Comparison of ENCODE assay signal across 8 cellular contexts in genomic region chr5:132272341-132273210, GRCh38. TPM values are rescaled to one million over a fixed set of nuclear protein-coding genes. Genes with fewer than 3 reads are reported as not detected.
A peak's percentile ranks its signal among the peaks of the same experiment; 100 is the strongest.
DNase-seq lines count a peak whose midpoint lies in the region; ATAC-seq and TF ChIP-seq lines count a peak whose summit lies in the region.

No MANE protein-coding gene starts in this region.

- H3K9ac ChIP-seq in HCT116 (ENCODE audit: low read length): peak overlapping the region; percentile 16; the same call in 1 of the 2 replicates

- H3K36me3 ChIP-seq in HCT116 (ENCODE audit: control insufficient read depth in 1 of 2, insufficient read depth in 2 of 2, low read length in 2 of 2): no peaks in the 10 kb centered on the region
- H3K36me3 ChIP-seq in aorta (ENCODE audit: control insufficient read depth in 1 of 2, insufficient read depth in 2 of 2, low read length in 1 of 2): no peaks in the 10 kb centered on the region

- peak overlapping the region; percentile 38 for H3K4me2 ChIP-seq in HCT116 (ENCODE audit: low read length)

- H3K4me1 ChIP-seq in HCT116 (ENCODE audit: control insufficient read depth in 1 of 2, insufficient read depth in 2 of 2, low read length in 2 of 2): peaks cover 0 to 9% of the 10 kb centered on the region in 2 experiments; a peak in 2 of 4 replicates
- H3K4me1 ChIP-seq in foreskin keratinocyte: peaks cover 8% of the 10 kb centered on the region
- no peaks in the 10 kb centered on the region for H3K4me1 ChIP-seq in aorta (ENCODE audit: control insufficient read depth in 1 of 2, insufficient read depth in 2 of 2, low read length in 2 of 2)

- no TSS peak for BruUV-seq in HCT116 (replicated peaks; lab: Mats Ljungman, UMichigan)

- H3K4me1 Mint-ChIP-seq in activated T-cell treated with anti-CD3 and anti-CD28 coated beads, Interleukin-2, amount 50 U/mL, for 72 hours (ENCODE audit: low read depth): peaks cover 22% of the 10 kb centered on the region
- H3K4me1 Mint-ChIP-seq in progenitor cell of endocrine pancreas (ENCODE audit: low read depth): peaks cover 2% of the 10 kb centered on the region

- H3K4me3 Mint-ChIP-seq in activated T-cell treated with anti-CD3 and anti-CD28 coated beads, Interleukin-2, amount 50 U/mL, for 72 hours: peak overlapping the region in 1 of 2 donors; percentile 11
- H3K4me3 Mint-ChIP-seq in progenitor cell of endocrine pancreas (ENCODE audit: low read depth): no peak overlapping the region

- no peak overlapping the region for H3K27ac Mint-ChIP-seq in activated T-cell treated with anti-CD3 and anti-CD28 coated beads, Interleukin-2, amount 50 U/mL, for 72 hours
- peak overlapping the region; percentile 8 for H3K27ac Mint-ChIP-seq in progenitor cell of endocrine pancreas

- peaks cover 17% of the 10 kb centered on the region for H3K27me3 Mint-ChIP-seq in activated T-cell treated with anti-CD3 and anti-CD28 coated beads, Interleukin-2, amount 50 U/mL, for 72 hours (ENCODE audit: low read depth)
- no peaks in the 10 kb centered on the region for H3K27me3 Mint-ChIP-seq in progenitor cell of endocrine pancreas

- ATAC-seq in HCT116 (peak; percentile 80), foreskin keratinocyte (peak; percentile 29), aorta (ENCODE audit: low FRiP score) (peak; percentile 63)
- peak; percentile 40 to 43 for ATAC-seq in activated T-cell treated with anti-CD3 and anti-CD28 coated beads, Interleukin-2, amount 50 U/mL, for 72 hours (replicated peaks in 1 of 2)

- WGBS in aorta, 2 donors: 52 to 56% methylated on average over 35 to 37 of the region's 37 CpGs

- TF ChIP-seq POLR2A in HCT116 (IDR thresholded peaks at IDR 0.05; ENCODE audit: borderline replicate concordance, extremely low read depth, insufficient read depth, insufficient read length): no peak

- no peaks in the 10 kb centered on the region for H3K9me3 Mint-ChIP-seq in activated T-cell treated with anti-CD3 and anti-CD28 coated beads, Interleukin-2, amount 50 U/mL, for 72 hours
- H3K9me3 Mint-ChIP-seq in progenitor cell of endocrine pancreas (ENCODE audit: low read depth): no peaks in the 10 kb centered on the region

- POLR2A ChIA-PET in HCT116 (lab: Charles Lee): interaction anchor here (1.6 kb wide), 1 partner anchor 22 kb away, joined by 4 read pairs; the partner anchor contains the start of gene SLC22A4

- TF ChIP-seq CTCF in HCT116 (IDR thresholded peaks at IDR 0.05 in 2 of 3, conservative IDR thresholded peaks at IDR 0.05 in 1 of 3; ENCODE audit: borderline replicate concordance in 1 of 3, insufficient read depth in 1 of 3, low read depth in 2 of 3, low read length in 2 of 3) (peak; percentile 80 to 90 (median 86)), foreskin keratinocyte (conservative IDR thresholded peaks at IDR 0.05) (peak; percentile 82), progenitor cell of endocrine pancreas (IDR thresholded peaks at IDR 0.05; ENCODE audit: unreplicated experiment) (peak; percentile 87)

- RAD21 ChIA-PET in HCT116 (lab: Charles Lee; ENCODE audit: low non-redundant PET in 1 of 2, low total read pairs in 2 of 2, uncharacterized antibody in 2 of 2, unreplicated experiment in 2 of 2): no interaction called here

- DNase-seq in AG20443 (ENCODE audit: low spot score): peak; percentile 63
- DNase-seq in HCT116 (ENCODE audit: low read depth, low spot score): no peak
- DNase-seq in RKO (ENCODE audit: low spot score): peak; percentile 56
- peak; percentile 65 to 82 for DNase-seq in activated T-cell treated with anti-CD3 and anti-CD28 coated beads, Interleukin-2, amount 50 U/mL, for 72 hours
- DNase-seq in foreskin keratinocyte: no peak
- DNase-seq in progenitor cell of endocrine pancreas (ENCODE audit: low spot score, unreplicated experiment): peak; percentile 66
- peak; percentile 66 to 89 for DNase-seq in aorta
- DNase-seq in DMS79 treated with DMSO at 0.1 percent for 48 hours (lab: John Stamatoyannopoulos, UW): no peak

- no peaks in the 10 kb centered on the region for H3K9me2 ChIP-seq in HCT116 (ENCODE audit: insufficient read depth)

- no peak overlapping the region for H3K27ac ChIP-seq in HCT116 (ENCODE audit: low read depth, low read length)
- H3K27ac ChIP-seq in foreskin keratinocyte: no peak overlapping the region
- no peak overlapping the region for H3K27ac ChIP-seq in aorta (ENCODE audit: low read depth in 1 of 2, low read length in 2 of 2)

- CTCF ChIA-PET in HCT116 (lab: Charles Lee): interaction anchor here (1.3 to 1.4 kb wide), 2 partner anchors 21 to 34 kb away, joined by 6 read pairs; no protein-coding TSS in a partner anchor

- H2AFZ ChIP-seq in HCT116 (ENCODE audit: low read depth, low read length, poor library complexity, severe bottlenecking): peak overlapping the region; percentile 93

- no peaks in the 10 kb centered on the region for H3K36me3 Mint-ChIP-seq in activated T-cell treated with anti-CD3 and anti-CD28 coated beads, Interleukin-2, amount 50 U/mL, for 72 hours (ENCODE audit: insufficient read depth in 2 of 2)
- peaks cover 1% of the 10 kb centered on the region for H3K36me3 Mint-ChIP-seq in progenitor cell of endocrine pancreas (ENCODE audit: insufficient read depth)

- no peaks in the 10 kb centered on the region for H3K27me3 ChIP-seq in HCT116 (ENCODE audit: insufficient read depth, low read length)
- no peaks in the 10 kb centered on the region for H3K27me3 ChIP-seq in foreskin keratinocyte
- no peaks in the 10 kb centered on the region for H3K27me3 ChIP-seq in aorta (ENCODE audit: control insufficient read depth in 1 of 2, insufficient read depth in 2 of 2, low read length in 1 of 2)

- no peaks in the 10 kb centered on the region for H3K79me2 ChIP-seq in HCT116 (ENCODE audit: insufficient read depth, low read length)

- TF ChIP-seq RAD21 in HCT116 (IDR thresholded peaks at IDR 0.05; ENCODE audit: low read depth): peak; percentile 78

- H3K4me3 ChIP-seq in HCT116 (replicated peaks in 1 of 2; ENCODE audit: low read depth in 1 of 2, low read length in 2 of 2) (no peak overlapping the region), aorta (ENCODE audit: low read length in 2 of 2) (no peak overlapping the region)

- H3K9me3 ChIP-seq in HCT116 (ENCODE audit: control insufficient read depth in 1 of 2, insufficient read depth in 1 of 2, low read depth in 1 of 2, low read length in 2 of 2) (no peaks in the 10 kb centered on the region), aorta (ENCODE audit: control insufficient read depth, low read length) (no peaks in the 10 kb centered on the region)

- no peaks in the 10 kb centered on the region for H4K20me1 ChIP-seq in HCT116 (ENCODE audit: insufficient read depth)

- intact Hi-C loops in HCT116 (cut with micrococcal nuclease): loop anchor here (10.0 kb wide), 1 partner anchor 208 kb away; the partner anchor contains the start of gene IL3
- intact Hi-C loops in aorta (cut with DNase I): loop anchor here in 1 of 2 donors (5.0 kb wide), 1 partner anchor 95 kb away; the partner anchor contains the start of gene SLC22A5

TF ChIP-seq in HCT116, 20 proteins besides CTCF, POLR2A, EP300 and RAD21 (continues in another document):
- TF ChIP-seq SRF (IDR thresholded peaks at IDR 0.05; ENCODE audit: low read depth) (no peak), ZBTB33 (IDR thresholded peaks at IDR 0.05; ENCODE audit: extremely low read depth, insufficient replicate concordance, low read length) (no peak), EZH2phosphoT487 (IDR thresholded peaks at IDR 0.05; ENCODE audit: borderline replicate concordance) (no peak), YY1 (IDR thresholded peaks at IDR 0.05; ENCODE audit: extremely low read depth, insufficient replicate concordance, low read depth, low read length) (no peak), ZFX (IDR thresholded peaks at IDR 0.05) (no peak), SP1 (IDR thresholded peaks at IDR 0.05; ENCODE audit: low read depth) (no peak), FOSL1 (IDR thresholded peaks at IDR 0.05; ENCODE audit: low read depth) (no peak), ZNF274 (IDR thresholded peaks at IDR 0.05; ENCODE audit: low read depth, low read length) (no peak), POLR2AphosphoS5 (IDR thresholded peaks at IDR 0.05; ENCODE audit: low read depth, low read length) (no peak), EGR1 (IDR thresholded peaks at IDR 0.05; ENCODE audit: low read depth) (no peak)

RNA-seq across cellular contexts. Expression of gene PDLIM4, which starts 15.1 kb away (rescaled TPM):
- total RNA-seq in HCT116 (2021; ENCODE audit: unreplicated experiment) (not detected), foreskin keratinocyte (95.2 and 115 TPM in 2 replicates), progenitor cell of endocrine pancreas (14.3 and 14.7 TPM in 2 replicates), aorta (10 to 100 TPM; 51.5 to 70.9 TPM)
- 0.12 and 0.30 TPM in 2 replicates for polyA plus RNA-seq in HCT116 (2012)
- total RNA-seq in activated T-cell treated with anti-CD3 and anti-CD28 coated beads, Interleukin-2, amount 50 U/mL, for 72 hours: 1 to 10 TPM in 1 of 2 donors, under 1 TPM in 1; 0.79 to 1.2 TPM
- polyA plus RNA-seq in foreskin keratinocyte (162 and 190 TPM in 2 replicates), aorta (10 to 100 TPM; 12.8 to 23.3 TPM)

RNA-seq across cellular contexts. Expression of gene SLC22A4, which starts 21.6 kb away (rescaled TPM):
- total RNA-seq in HCT116 (2021; ENCODE audit: unreplicated experiment) (0.59 TPM), foreskin keratinocyte (1.4 and 1.7 TPM in 2 replicates), progenitor cell of endocrine pancreas (0.48 TPM in 1 of 2 replicates, not detected in the other), aorta (1 to 10 TPM; 4.6 to 5.5 TPM)
- 0.26 and 0.34 TPM in 2 replicates for polyA plus RNA-seq in HCT116 (2012)
- 1 to 10 TPM; 1.8 to 2.9 TPM for total RNA-seq in activated T-cell treated with anti-CD3 and anti-CD28 coated beads, Interleukin-2, amount 50 U/mL, for 72 hours
- polyA plus RNA-seq in foreskin keratinocyte (0.87 and 1.4 TPM in 2 replicates), aorta (1 to 10 TPM; 1.3 to 1.7 TPM)

RNA-seq across cellular contexts. Expression of gene P4HA2, which starts 44.9 kb away (rescaled TPM):
- 29.0 TPM for total RNA-seq in HCT116 (2021; ENCODE audit: unreplicated experiment)
- polyA plus RNA-seq in HCT116 (2012): 60.4 and 81.2 TPM in 2 replicates
- total RNA-seq in activated T-cell treated with anti-CD3 and anti-CD28 coated beads, Interleukin-2, amount 50 U/mL, for 72 hours: 1 to 10 TPM; 3.2 to 5.9 TPM
- 49.9 and 74.4 TPM in 2 replicates for total RNA-seq in foreskin keratinocyte
- 36.1 and 51.0 TPM in 2 replicates for polyA plus RNA-seq in foreskin keratinocyte
- total RNA-seq in progenitor cell of endocrine pancreas: 18.5 and 23.8 TPM in 2 replicates
- 10 to 100 TPM; 39.8 to 68.1 TPM for total RNA-seq in aorta
- polyA plus RNA-seq in aorta: 10 to 100 TPM; 19.2 to 29.5 TPM

Comparison
In these comparisons a context has a peak if more than half of its experiments do, and no peak if none do; other contexts are left out.
1. DNase-seq: peak in AG20443 (single experiment), RKO (single experiment), activated T-cell treated with anti-CD3 and anti-CD28 coated beads, Interleukin-2, amount 50 U/mL, for 72 hours (2 of 2), progenitor cell of endocrine pancreas (single experiment) and aorta (2 of 2); none in HCT116 (single experiment), foreskin keratinocyte (0 of 2) and DMS79 treated with DMSO at 0.1 percent for 48 hours (single experiment).
2. ATAC-seq: peak in every context shown above with its lines; median percentile 80 in HCT116; 63 in aorta; 42 in activated T-cell treated with anti-CD3 and anti-CD28 coated beads, Interleukin-2, amount 50 U/mL, for 72 hours; 29 in foreskin keratinocyte.
3. Peak in every context shown above with its lines, with median percentiles within 50 percentile points of each other: CTCF ChIP-seq.